Comparison of ENCODE assay signal across 8 cellular contexts in genomic region chr11:5808500-5809121, GRCh38. TPM values are rescaled to one million over a fixed set of nuclear protein-coding genes. Genes with fewer than 3 reads are reported as not detected.
DNase-seq lines count a peak whose midpoint lies in the region; ATAC-seq and TF ChIP-seq lines count a peak whose summit lies in the region.

OR52N2 (plus strand) TSS chr11:5808924; CDS start chr11:5820336, 11,412 bp downstream.

- WGBS in ovary, 3 donors: 7 to 13% (median 10%) methylated on average over 24 of the region's 24 CpGs
- WGBS in thyroid gland, 2 donors: 13 to 16% methylated on average over 24 of the region's 24 CpGs

- H3K27me3 ChIP-seq in ovary (no peaks in the 10 kb centered on the region), thyroid gland (no peaks in the 10 kb centered on the region)

- TF ChIP-seq EP300 in ovary (IDR thresholded peaks at IDR 0.05): no peak

- H3K36me3 Mint-ChIP-seq in glutamatergic neuron (ENCODE audit: unreplicated experiment): no peaks in the 10 kb centered on the region

- DNase-seq in DMS153 (lab: John Stamatoyannopoulos, UW): peak; percentile 48
- DNase-seq in HS-5 (ENCODE audit: low read depth): peak; percentile 53
- peak; percentile 39 for DNase-seq in RWPE1 (ENCODE audit: low spot score)
- peak; percentile 70 for DNase-seq in activated naive CD4-positive, alpha-beta T cell treated with Interleukin-2 at 50 U/mL for 16 hours
- DNase-seq in glutamatergic neuron: peak; percentile 71
- peak; percentile 38 to 76 (median 70) for DNase-seq in ovary
- DNase-seq in thyroid gland: peak; percentile 61 to 76

- no peaks in the 10 kb centered on the region for H3K4me1 Mint-ChIP-seq in glutamatergic neuron (ENCODE audit: low read depth, unreplicated experiment)

- H3K4me3 ChIP-seq in ovary (no peak within 1 kb of the TSS), thyroid gland (replicated peaks in 1 of 3) (peak within 1 kb of the TSS in 2 of 3 donors; percentile 9)

- H3K27me3 Mint-ChIP-seq in glutamatergic neuron (ENCODE audit: unreplicated experiment): no peaks in the 10 kb centered on the region

- H3K4me3 Mint-ChIP-seq in glutamatergic neuron (ENCODE audit: unreplicated experiment): peak within 1 kb of the TSS; percentile 76

- intact Hi-C loops in ovary (cut with DNase I): loop anchor here in 2 of 4 donors (10.0 kb wide), 2 partner anchors 344 to 604 kb away; partner anchors contain the start of gene OR51V1 (in 1 of the 2)
- intact Hi-C loops in thyroid gland (cut with DNase I): loop anchor here (5.0 to 10.0 kb wide), 2 partner anchors 331 to 684 kb away; no protein-coding TSS in a partner anchor

- POLR2A ChIA-PET in RWPE1 (lab: Yijun Ruan, JAX; ENCODE audit: low non-redundant PET): no interaction called here

- peak; percentile 69 for TF ChIP-seq CTCF in RWPE1 (conservative IDR thresholded peaks at IDR 0.05; ENCODE audit: low read depth)
- peak; percentile 68 for TF ChIP-seq CTCF in glutamatergic neuron (IDR thresholded peaks at IDR 0.05; ENCODE audit: partially characterized antibody, unreplicated experiment)
- peak; percentile 54 to 81 (median 69) for TF ChIP-seq CTCF in ovary (IDR thresholded peaks at IDR 0.05)
- peak in 5 of 6 experiments; percentile 49 to 86 (median 81) for TF ChIP-seq CTCF in thyroid gland (IDR thresholded peaks at IDR 0.05)

- peak within 1 kb of the TSS; percentile 35 for H3K27ac Mint-ChIP-seq in glutamatergic neuron (ENCODE audit: unreplicated experiment)

- TF ChIP-seq POLR2A in ovary (IDR thresholded peaks at IDR 0.05) (no peak), thyroid gland (IDR thresholded peaks at IDR 0.05) (no peak)

- H3K27ac ChIP-seq in RWPE1 (no peak within 1 kb of the TSS), ovary (no peak within 1 kb of the TSS), thyroid gland (no peak within 1 kb of the TSS)

- CTCF ChIA-PET in RWPE1 (lab: Yijun Ruan, JAX): no interaction called here

- no peaks in the 10 kb centered on the region for H3K9me3 Mint-ChIP-seq in glutamatergic neuron (ENCODE audit: unreplicated experiment)

- H3K9me3 ChIP-seq in ovary (no peaks in the 10 kb centered on the region), thyroid gland (no peaks in the 10 kb centered on the region)

- H3K36me3 ChIP-seq in ovary (no peaks in the 10 kb centered on the region), thyroid gland (no peaks in the 10 kb centered on the region)

- peak; percentile 96 for ATAC-seq in GM21367 (IDR thresholded peaks at IDR 0.05; ENCODE audit: unreplicated experiment)

- H3K4me1 ChIP-seq in ovary (ENCODE audit: insufficient read depth) (no peaks in the 10 kb centered on the region), thyroid gland (no peaks in the 10 kb centered on the region)

RNA-seq across cellular contexts. Expression of gene OR52N2, which starts in this region (rescaled TPM):
- not detected for total RNA-seq in glutamatergic neuron (ENCODE audit: unreplicated experiment)
- total RNA-seq in ovary: not detected
- polyA plus RNA-seq in ovary: not detected
- total RNA-seq in thyroid gland: not detected

Comparison
In these comparisons a context has a peak if more than half of its experiments do, and no peak if none do; other contexts are left out.
1. Peak in DNase-seq in glutamatergic neuron; RNA of the gene not detected or under 1 TPM.
2. Peak in DNase-seq in ovary; RNA of the gene not detected or under 1 TPM.
3. Peak in DNase-seq and H3K4me3 ChIP-seq in thyroid gland; RNA of the gene not detected or under 1 TPM.